Comparison of ENCODE assay signal across 1 cellular context in the genomic region with DNA sequence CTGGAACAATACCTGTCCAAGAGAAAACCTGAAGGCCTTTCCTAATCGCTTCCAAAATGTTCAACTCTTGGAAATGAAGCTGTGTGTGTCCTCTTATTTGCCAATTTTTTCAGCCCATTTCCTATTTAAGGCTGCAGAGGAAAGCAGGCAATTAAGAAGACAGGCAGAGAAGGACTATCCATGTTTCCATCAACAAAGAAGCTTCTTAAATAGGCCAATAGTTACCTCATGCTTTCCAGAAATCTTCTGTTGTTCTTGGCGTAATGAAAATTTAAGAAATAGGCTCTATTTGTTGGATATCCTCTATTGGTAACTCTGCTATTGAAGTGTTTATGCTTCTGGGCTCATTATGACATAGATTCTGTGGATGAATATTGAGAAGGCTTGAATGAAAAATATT.
TF ChIP-seq lines count a peak whose summit lies in the region.

No MANE protein-coding gene starts in this region.

TF ChIP-seq in HCT116, 20 proteins besides CTCF, POLR2A, EP300 and RAD21:
- TF ChIP-seq ZFX (IDR thresholded peaks at IDR 0.05), result no peak
- TF ChIP-seq, protein P1, sequence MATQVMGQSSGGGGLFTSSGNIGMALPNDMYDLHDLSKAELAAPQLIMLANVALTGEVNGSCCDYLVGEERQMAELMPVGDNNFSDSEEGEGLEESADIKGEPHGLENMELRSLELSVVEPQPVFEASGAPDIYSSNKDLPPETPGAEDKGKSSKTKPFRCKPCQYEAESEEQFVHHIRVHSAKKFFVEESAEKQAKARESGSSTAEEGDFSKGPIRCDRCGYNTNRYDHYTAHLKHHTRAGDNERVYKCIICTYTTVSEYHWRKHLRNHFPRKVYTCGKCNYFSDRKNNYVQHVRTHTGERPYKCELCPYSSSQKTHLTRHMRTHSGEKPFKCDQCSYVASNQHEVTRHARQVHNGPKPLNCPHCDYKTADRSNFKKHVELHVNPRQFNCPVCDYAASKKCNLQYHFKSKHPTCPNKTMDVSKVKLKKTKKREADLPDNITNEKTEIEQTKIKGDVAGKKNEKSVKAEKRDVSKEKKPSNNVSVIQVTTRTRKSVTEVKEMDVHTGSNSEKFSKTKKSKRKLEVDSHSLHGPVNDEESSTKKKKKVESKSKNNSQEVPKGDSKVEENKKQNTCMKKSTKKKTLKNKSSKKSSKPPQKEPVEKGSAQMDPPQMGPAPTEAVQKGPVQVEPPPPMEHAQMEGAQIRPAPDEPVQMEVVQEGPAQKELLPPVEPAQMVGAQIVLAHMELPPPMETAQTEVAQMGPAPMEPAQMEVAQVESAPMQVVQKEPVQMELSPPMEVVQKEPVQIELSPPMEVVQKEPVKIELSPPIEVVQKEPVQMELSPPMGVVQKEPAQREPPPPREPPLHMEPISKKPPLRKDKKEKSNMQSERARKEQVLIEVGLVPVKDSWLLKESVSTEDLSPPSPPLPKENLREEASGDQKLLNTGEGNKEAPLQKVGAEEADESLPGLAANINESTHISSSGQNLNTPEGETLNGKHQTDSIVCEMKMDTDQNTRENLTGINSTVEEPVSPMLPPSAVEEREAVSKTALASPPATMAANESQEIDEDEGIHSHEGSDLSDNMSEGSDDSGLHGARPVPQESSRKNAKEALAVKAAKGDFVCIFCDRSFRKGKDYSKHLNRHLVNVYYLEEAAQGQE (IDR thresholded peaks at IDR 0.05; ENCODE audit: low read depth), result no peak
- no peak for TF ChIP-seq ELF1 (IDR thresholded peaks at IDR 0.05; ENCODE audit: borderline replicate concordance, low read depth)
- no peak for TF ChIP-seq SP1 (IDR thresholded peaks at IDR 0.05; ENCODE audit: low read depth)
- TF ChIP-seq TCF7L2 (IDR thresholded peaks at IDR 0.05; ENCODE audit: borderline replicate concordance, extremely low read depth, insufficient read depth, insufficient read length), result no peak
- TF ChIP-seq POLR2AphosphoS5 (IDR thresholded peaks at IDR 0.05; ENCODE audit: low read depth, low read length), result no peak
- no peak for TF ChIP-seq EZH2 (IDR thresholded peaks at IDR 0.05)
- no peak for TF ChIP-seq SRF (IDR thresholded peaks at IDR 0.05; ENCODE audit: low read depth)
- no peak for TF ChIP-seq FOSL1 (IDR thresholded peaks at IDR 0.05; ENCODE audit: low read depth)
